1 cellular context compared by ENCODE assay signal in genomic region chr19:57779220-57779845, GRCh38.
TF ChIP-seq lines count a peak whose summit lies in the region.

No MANE protein-coding gene starts in this region.

TF ChIP-seq in HepG2, 621 proteins besides CTCF, POLR2A, EP300 and RAD21:
- TF ChIP-seq, protein P1, sequence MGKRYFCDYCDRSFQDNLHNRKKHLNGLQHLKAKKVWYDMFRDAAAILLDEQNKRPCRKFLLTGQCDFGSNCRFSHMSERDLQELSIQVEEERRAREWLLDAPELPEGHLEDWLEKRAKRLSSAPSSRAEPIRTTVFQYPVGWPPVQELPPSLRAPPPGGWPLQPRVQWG (CRISPR knock-in tag; IDR thresholded peaks at IDR 0.05; ENCODE audit: borderline replicate concordance, low read depth): no peak
- TF ChIP-seq ZNF629 (CRISPR knock-in tag; conservative IDR thresholded peaks at IDR 0.05): no peak
- no peak for TF ChIP-seq ZBED4 (CRISPR knock-in tag; IDR thresholded peaks at IDR 0.05; ENCODE audit: borderline replicate concordance)
- TF ChIP-seq, protein P2, sequence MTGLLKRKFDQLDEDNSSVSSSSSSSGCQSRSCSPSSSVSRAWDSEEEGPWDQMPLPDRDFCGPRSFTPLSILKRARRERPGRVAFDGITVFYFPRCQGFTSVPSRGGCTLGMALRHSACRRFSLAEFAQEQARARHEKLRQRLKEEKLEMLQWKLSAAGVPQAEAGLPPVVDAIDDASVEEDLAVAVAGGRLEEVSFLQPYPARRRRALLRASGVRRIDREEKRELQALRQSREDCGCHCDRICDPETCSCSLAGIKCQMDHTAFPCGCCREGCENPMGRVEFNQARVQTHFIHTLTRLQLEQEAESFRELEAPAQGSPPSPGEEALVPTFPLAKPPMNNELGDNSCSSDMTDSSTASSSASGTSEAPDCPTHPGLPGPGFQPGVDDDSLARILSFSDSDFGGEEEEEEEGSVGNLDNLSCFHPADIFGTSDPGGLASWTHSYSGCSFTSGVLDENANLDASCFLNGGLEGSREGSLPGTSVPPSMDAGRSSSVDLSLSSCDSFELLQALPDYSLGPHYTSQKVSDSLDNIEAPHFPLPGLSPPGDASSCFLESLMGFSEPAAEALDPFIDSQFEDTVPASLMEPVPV (CRISPR knock-in tag; IDR thresholded peaks at IDR 0.05): no peak
- no peak for TF ChIP-seq SATB2 (CRISPR knock-in tag; IDR thresholded peaks at IDR 0.05)
- TF ChIP-seq TFDP2 (CRISPR knock-in tag; IDR thresholded peaks at IDR 0.05): no peak
- TF ChIP-seq ZFP91 (CRISPR knock-in tag; IDR thresholded peaks at IDR 0.05; ENCODE audit: borderline replicate concordance): no peak
- TF ChIP-seq NR2C2 (CRISPR knock-in tag; IDR thresholded peaks at IDR 0.05; ENCODE audit: borderline replicate concordance): no peak
- TF ChIP-seq NFKB2 (CRISPR knock-in tag; IDR thresholded peaks at IDR 0.05; ENCODE audit: borderline replicate concordance): no peak
- TF ChIP-seq PHF5A (CRISPR knock-in tag; IDR thresholded peaks at IDR 0.05; ENCODE audit: low read depth, unreplicated experiment): no peak
- TF ChIP-seq BORCS8-MEF2B (CRISPR knock-in tag; IDR thresholded peaks at IDR 0.05): no peak
- TF ChIP-seq SMAD1 (CRISPR knock-in tag; IDR thresholded peaks at IDR 0.05; ENCODE audit: borderline replicate concordance, low read depth): no peak
